In genomic region chr14:102590667-102591099, GRCh38 we compare ENCODE assay signal across 8 cellular contexts. TPM values are rescaled to one million over a fixed set of nuclear protein-coding genes. Genes with fewer than 3 reads are reported as not detected.
A peak's percentile ranks its signal among the peaks of the same experiment; 100 is the strongest.
DNase-seq lines count a peak whose midpoint lies in the region; ATAC-seq, FAIRE-seq and TF ChIP-seq lines count a peak whose summit lies in the region.

No MANE protein-coding gene starts in this region.

- 45 to 52% methylated on average over 3 to 4 of the region's 13 CpGs for WGBS in gastroesophageal sphincter (ENCODE audit: low coverage in 1 of 2), 2 donors

- H2AFZ ChIP-seq in ACC112 (ENCODE audit: low read length, unreplicated experiment), result peak overlapping the region; percentile 25

- no peaks in the 10 kb centered on the region for H3K9me3 Mint-ChIP-seq in WTC11

- H3K27ac Mint-ChIP-seq in WTC11, result peak overlapping the region; percentile 88

- H3K4me1 ChIP-seq in ACC112 (ENCODE audit: control insufficient read depth, insufficient read depth, low read length, unreplicated experiment) (peaks cover 25% of the 10 kb centered on the region), gastroesophageal sphincter (peaks cover 0 to 35% (median 5%) of the 10 kb centered on the region in 3 donors)

- ATAC-seq in WTC11, result peak; percentile 25
- ATAC-seq in gastroesophageal sphincter, result no peak
- no peak for ATAC-seq in GM21390 (IDR thresholded peaks at IDR 0.05; ENCODE audit: unreplicated experiment)
- no peak for ATAC-seq in HG03460 (IDR thresholded peaks at IDR 0.05; ENCODE audit: unreplicated experiment)

- no peaks in the 10 kb centered on the region for H3K9me3 ChIP-seq in gastroesophageal sphincter

- H3K27me3 ChIP-seq in ACC112 (ENCODE audit: insufficient read depth, low read length), result no peaks in the 10 kb centered on the region
- no peaks in the 10 kb centered on the region for H3K27me3 ChIP-seq in gastroesophageal sphincter

- peaks cover 33% of the 10 kb centered on the region for H3K79me2 ChIP-seq in ACC112 (ENCODE audit: control insufficient read depth, insufficient read depth, low read length, unreplicated experiment)

- 0 out of 2 replicates have a peak, but pooled peaks cover 4% of the 10 kb centered on the region for H3K36me3 Mint-ChIP-seq in WTC11

- peak overlapping the region; percentile 81 for H3K4me3 Mint-ChIP-seq in WTC11

- TF ChIP-seq CTCF in WTC11 (IDR thresholded peaks at IDR 0.05) (0 out of 2 replicates have a peak, but pooled peaks have one; percentile 18), gastroesophageal sphincter (IDR thresholded peaks at IDR 0.05) (peak in 3 of 4 experiments; percentile 18 to 37 (median 20))

- peak overlapping the region; percentile 99 for H3K27ac ChIP-seq in ACC112 (ENCODE audit: low read depth, low read length)
- peak overlapping the region; percentile 92 to 100 (median 96) for H3K27ac ChIP-seq in gastroesophageal sphincter

- H3K4me3 ChIP-seq in ACC112 (ENCODE audit: low read depth, low read length) (peak overlapping the region; percentile 97), gastroesophageal sphincter (peak overlapping the region in 1 of 2 donors; percentile 90)

- peaks cover 43% of the 10 kb centered on the region for H3K4me1 Mint-ChIP-seq in WTC11

- CTCF ChIA-PET in WTC11 (lab: Charles Lee), result interaction anchor here (1.3 to 1.7 kb wide), 3 partner anchors 16 to 104 kb away, joined by 7 to 16 read pairs (median 9); no protein-coding TSS in a partner anchor

- H3K36me3 ChIP-seq in ACC112 (ENCODE audit: insufficient read depth, low read length) (no peaks in the 10 kb centered on the region; the same call in 1 of the 2 replicates), gastroesophageal sphincter (no peaks in the 10 kb centered on the region)

- FAIRE-seq in GM12892 (lab: Jason Lieb, UNC), result peak; percentile 46

- POLR2A ChIA-PET in WTC11 (lab: Charles Lee), result interaction anchor here (0.7 to 1.2 kb wide), 2 partner anchors 62 to 66 kb away, joined by 3 to 6 read pairs; no protein-coding TSS in a partner anchor

- peaks cover 5% of the 10 kb centered on the region for H3K27me3 Mint-ChIP-seq in WTC11 (ENCODE audit: low read depth)

- TF ChIP-seq EP300 in gastroesophageal sphincter (IDR thresholded peaks at IDR 0.05), result no peak

- DNase-seq in GM12892 (ENCODE audit: insufficient read length) (no peak), WTC11 (ENCODE audit: low spot score) (peak; percentile 73), renal cortical epithelial cell (ENCODE audit: low read depth) (peak; percentile 49), NCI-H2029 treated with DMSO at 0.1 percent for 48 hours (lab: John Stamatoyannopoulos, UW) (no peak)

- no peak for TF ChIP-seq POLR2A in GM12892 (IDR thresholded peaks at IDR 0.05; ENCODE audit: low read depth, low read length)
- no peak for TF ChIP-seq POLR2A in gastroesophageal sphincter (IDR thresholded peaks at IDR 0.05)

TF ChIP-seq in WTC11, 78 proteins besides CTCF, POLR2A, EP300 and RAD21:
- TF ChIP-seq FOXJ3 (CRISPR knock-in tag; IDR thresholded peaks at IDR 0.05; ENCODE audit: borderline replicate concordance), result no peak
- TF ChIP-seq GABPB1 (CRISPR knock-in tag; IDR thresholded peaks at IDR 0.05), result peak; percentile 31; the same call in 1 of the 2 replicates
- no peak for TF ChIP-seq ZMAT4 (CRISPR knock-in tag; IDR thresholded peaks at IDR 0.05)
- no peak for TF ChIP-seq ATF2 (CRISPR knock-in tag; IDR thresholded peaks at IDR 0.05; ENCODE audit: borderline replicate concordance, low read depth)
- no peak for TF ChIP-seq MYBL2 (CRISPR knock-in tag; IDR thresholded peaks at IDR 0.05)
- TF ChIP-seq, protein P1, sequence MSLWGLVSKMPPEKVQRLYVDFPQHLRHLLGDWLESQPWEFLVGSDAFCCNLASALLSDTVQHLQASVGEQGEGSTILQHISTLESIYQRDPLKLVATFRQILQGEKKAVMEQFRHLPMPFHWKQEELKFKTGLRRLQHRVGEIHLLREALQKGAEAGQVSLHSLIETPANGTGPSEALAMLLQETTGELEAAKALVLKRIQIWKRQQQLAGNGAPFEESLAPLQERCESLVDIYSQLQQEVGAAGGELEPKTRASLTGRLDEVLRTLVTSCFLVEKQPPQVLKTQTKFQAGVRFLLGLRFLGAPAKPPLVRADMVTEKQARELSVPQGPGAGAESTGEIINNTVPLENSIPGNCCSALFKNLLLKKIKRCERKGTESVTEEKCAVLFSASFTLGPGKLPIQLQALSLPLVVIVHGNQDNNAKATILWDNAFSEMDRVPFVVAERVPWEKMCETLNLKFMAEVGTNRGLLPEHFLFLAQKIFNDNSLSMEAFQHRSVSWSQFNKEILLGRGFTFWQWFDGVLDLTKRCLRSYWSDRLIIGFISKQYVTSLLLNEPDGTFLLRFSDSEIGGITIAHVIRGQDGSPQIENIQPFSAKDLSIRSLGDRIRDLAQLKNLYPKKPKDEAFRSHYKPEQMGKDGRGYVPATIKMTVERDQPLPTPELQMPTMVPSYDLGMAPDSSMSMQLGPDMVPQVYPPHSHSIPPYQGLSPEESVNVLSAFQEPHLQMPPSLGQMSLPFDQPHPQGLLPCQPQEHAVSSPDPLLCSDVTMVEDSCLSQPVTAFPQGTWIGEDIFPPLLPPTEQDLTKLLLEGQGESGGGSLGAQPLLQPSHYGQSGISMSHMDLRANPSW (CRISPR knock-in tag; conservative IDR thresholded peaks at IDR 0.05; ENCODE audit: low read depth), result no peak
- no peak for TF ChIP-seq IRF2 (CRISPR knock-in tag; IDR thresholded peaks at IDR 0.05; ENCODE audit: borderline replicate concordance, low read depth)
- TF ChIP-seq, protein P2, sequence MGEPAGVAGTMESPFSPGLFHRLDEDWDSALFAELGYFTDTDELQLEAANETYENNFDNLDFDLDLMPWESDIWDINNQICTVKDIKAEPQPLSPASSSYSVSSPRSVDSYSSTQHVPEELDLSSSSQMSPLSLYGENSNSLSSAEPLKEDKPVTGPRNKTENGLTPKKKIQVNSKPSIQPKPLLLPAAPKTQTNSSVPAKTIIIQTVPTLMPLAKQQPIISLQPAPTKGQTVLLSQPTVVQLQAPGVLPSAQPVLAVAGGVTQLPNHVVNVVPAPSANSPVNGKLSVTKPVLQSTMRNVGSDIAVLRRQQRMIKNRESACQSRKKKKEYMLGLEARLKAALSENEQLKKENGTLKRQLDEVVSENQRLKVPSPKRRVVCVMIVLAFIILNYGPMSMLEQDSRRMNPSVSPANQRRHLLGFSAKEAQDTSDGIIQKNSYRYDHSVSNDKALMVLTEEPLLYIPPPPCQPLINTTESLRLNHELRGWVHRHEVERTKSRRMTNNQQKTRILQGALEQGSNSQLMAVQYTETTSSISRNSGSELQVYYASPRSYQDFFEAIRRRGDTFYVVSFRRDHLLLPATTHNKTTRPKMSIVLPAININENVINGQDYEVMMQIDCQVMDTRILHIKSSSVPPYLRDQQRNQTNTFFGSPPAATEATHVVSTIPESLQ (CRISPR knock-in tag; IDR thresholded peaks at IDR 0.05), result no peak
- TF ChIP-seq CDX4 (CRISPR knock-in tag; IDR thresholded peaks at IDR 0.05; ENCODE audit: borderline replicate concordance), result no peak
- no peak for TF ChIP-seq ZNF423 (CRISPR knock-in tag; IDR thresholded peaks at IDR 0.05)
- TF ChIP-seq GTF2I (CRISPR knock-in tag; conservative IDR thresholded peaks at IDR 0.05), result no peak
- no peak for TF ChIP-seq SMAD4 (CRISPR knock-in tag; IDR thresholded peaks at IDR 0.05)
- TF ChIP-seq, protein P3, sequence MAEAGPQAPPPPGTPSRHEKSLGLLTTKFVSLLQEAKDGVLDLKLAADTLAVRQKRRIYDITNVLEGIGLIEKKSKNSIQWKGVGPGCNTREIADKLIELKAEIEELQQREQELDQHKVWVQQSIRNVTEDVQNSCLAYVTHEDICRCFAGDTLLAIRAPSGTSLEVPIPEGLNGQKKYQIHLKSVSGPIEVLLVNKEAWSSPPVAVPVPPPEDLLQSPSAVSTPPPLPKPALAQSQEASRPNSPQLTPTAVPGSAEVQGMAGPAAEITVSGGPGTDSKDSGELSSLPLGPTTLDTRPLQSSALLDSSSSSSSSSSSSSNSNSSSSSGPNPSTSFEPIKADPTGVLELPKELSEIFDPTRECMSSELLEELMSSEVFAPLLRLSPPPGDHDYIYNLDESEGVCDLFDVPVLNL (CRISPR knock-in tag; IDR thresholded peaks at IDR 0.05; ENCODE audit: borderline replicate concordance, low read depth), result no peak
- TF ChIP-seq SMAD3 (CRISPR knock-in tag; IDR thresholded peaks at IDR 0.05; ENCODE audit: borderline replicate concordance), result peak; percentile 52; the same call in 1 of the 2 replicates

RNA-seq across cellular contexts. Expression of gene RCOR1, which starts 1.8 kb away (rescaled TPM):
- polyA plus RNA-seq in GM12892 (2012; ENCODE audit: missing spikeins), result 5.3 TPM
- total RNA-seq in WTC11 (2021), result 25.1 to 25.4 TPM (median 25.4 TPM) in 3 replicates
- 10 to 100 TPM; 11.6 to 15.6 (median 14.0) TPM for total RNA-seq in gastroesophageal sphincter
- 11.6 and 28.0 TPM in 2 replicates for total RNA-seq in renal cortical epithelial cell

Comparison
In these comparisons a context has a peak if more than half of its experiments do, and no peak if none do; other contexts are left out.
1. DNase-seq: peak in WTC11 (single experiment) and renal cortical epithelial cell (single experiment); none in GM12892 (single experiment) and NCI-H2029 treated with DMSO at 0.1 percent for 48 hours (single experiment).